Comparison of ENCODE assay signal across 12 cellular contexts in the genomic region with DNA sequence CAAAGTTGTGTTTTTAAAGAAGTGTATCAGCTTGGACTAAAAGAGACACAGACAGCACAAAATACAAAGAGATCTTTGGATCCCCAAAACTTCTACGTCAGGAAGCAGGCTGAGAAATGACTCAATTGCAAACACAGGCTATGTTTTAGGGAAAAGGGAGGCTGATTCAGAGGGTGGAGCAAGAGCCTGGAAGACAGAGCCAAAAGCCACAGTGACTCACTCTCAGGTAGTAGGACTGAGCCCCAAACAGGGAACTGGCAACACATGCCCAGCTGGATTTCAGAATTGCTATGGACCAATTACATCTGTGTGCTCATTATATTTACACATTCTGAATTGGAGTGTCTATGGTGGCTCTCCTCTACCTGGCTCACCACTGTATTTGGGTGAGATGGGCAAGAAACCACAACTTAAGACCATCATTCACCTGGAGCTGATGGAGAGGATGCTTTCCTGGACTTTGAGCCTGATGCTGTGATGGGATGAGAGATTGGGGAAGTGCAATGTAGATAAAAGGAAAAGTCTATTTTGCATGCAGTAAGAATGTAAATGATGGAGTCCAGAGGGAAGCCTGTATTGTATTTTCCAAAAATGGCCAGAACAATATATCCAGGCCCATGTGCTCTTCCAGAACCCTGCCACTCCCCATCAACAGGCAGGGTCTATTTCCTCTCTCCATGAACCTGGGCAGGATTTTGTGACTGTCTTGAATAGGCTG. TPM values are rescaled to one million over a fixed set of nuclear protein-coding genes. Genes with fewer than 3 reads are reported as not detected.
DNase-seq lines count a peak whose midpoint lies in the region; ATAC-seq and TF ChIP-seq lines count a peak whose summit lies in the region.
"Had no signal": no experiment of that assay in that cellular context is flagged by ENCODE, and none has a peak within 500 bp of the region (broad histone marks: within the 10 kb centered on the region; RNA-seq: fewer than 3 reads in every experiment).

No MANE protein-coding gene starts in this region.

- no peak for TF ChIP-seq CTCF in IMR-90 (conservative IDR thresholded peaks at IDR 0.05; ENCODE audit: low read depth, low read length)
- no peak for TF ChIP-seq CTCF in brain microvascular endothelial cell (IDR thresholded peaks at IDR 0.05; ENCODE audit: low read depth, low read length, missing control alignments)
- TF ChIP-seq CTCF in hepatocyte (IDR thresholded peaks at IDR 0.05; ENCODE audit: poor library complexity) = no peak

- H4K91ac ChIP-seq in IMR-90 (ENCODE audit: insufficient read depth, low read depth, low read length) = no peak overlapping the region

- no peaks in the 10 kb centered on the region for H3K27me3 ChIP-seq in IMR-90 (ENCODE audit: control insufficient read depth, insufficient read depth, low read length)
- H3K27me3 ChIP-seq in brain microvascular endothelial cell (replicated peaks) = no peaks in the 10 kb centered on the region
- H3K27me3 ChIP-seq in hepatocyte = no peaks in the 10 kb centered on the region
- H3K27me3 ChIP-seq: gastroesophageal sphincter had no signal

- no peak overlapping the region for H3K4me3 ChIP-seq in IMR-90 (ENCODE audit: insufficient read depth, low read depth, low read length)
- H3K4me3 ChIP-seq in brain microvascular endothelial cell (ENCODE audit: low read depth, low read length) = no peak overlapping the region
- H3K4me3 ChIP-seq in hepatocyte = no peak overlapping the region
- H3K4me3 ChIP-seq: gastroesophageal sphincter had no signal

- H2AK5ac ChIP-seq in IMR-90 (ENCODE audit: low read depth, low read length) = peak overlapping the region; percentile 51; the same call in 1 of the 2 replicates

- H2AFZ ChIP-seq in IMR-90 (replicated peaks; ENCODE audit: low read length, poor library complexity) (no peak overlapping the region), hepatocyte (no peak overlapping the region)

- H3K4me1 Mint-ChIP-seq in activated naive CD4-positive, alpha-beta T cell treated with anti-CD3 and anti-CD28 coated beads for 36 hours (ENCODE audit: low read depth) = no peaks in the 10 kb centered on the region

- no peak overlapping the region for H2BK20ac ChIP-seq in IMR-90 (ENCODE audit: low read depth, low read length)

- peak overlapping the region; percentile 1; the same call in 1 of the 2 replicates for H3K18ac ChIP-seq in IMR-90 (ENCODE audit: low read depth, low read length)

- peaks cover 26% of the 10 kb centered on the region for H3K9me3 Mint-ChIP-seq in activated naive CD4-positive, alpha-beta T cell treated with anti-CD3 and anti-CD28 coated beads for 36 hours

- H3K36me3 Mint-ChIP-seq in activated naive CD4-positive, alpha-beta T cell treated with anti-CD3 and anti-CD28 coated beads for 36 hours (ENCODE audit: low read depth) = peaks cover 4% of the 10 kb centered on the region

- TF ChIP-seq POLR2A in IMR-90 (IDR thresholded peaks at IDR 0.05; ENCODE audit: low read depth, low read length) = no peak

- H3K27ac Mint-ChIP-seq in activated naive CD4-positive, alpha-beta T cell treated with anti-CD3 and anti-CD28 coated beads for 36 hours = no peak overlapping the region

- TF ChIP-seq RAD21 in IMR-90 (IDR thresholded peaks at IDR 0.05; ENCODE audit: low read length) = peak; percentile 4; the same call in 1 of the 2 replicates

- H4K5ac ChIP-seq in IMR-90 (ENCODE audit: low read depth, low read length) = no peak overlapping the region

- no peak overlapping the region for H2AK9ac ChIP-seq in IMR-90 (replicated peaks; ENCODE audit: low read depth, low read length, poor library complexity)

- no TSS peak for BruUV-seq in IMR-90 (replicated peaks; lab: Mats Ljungman, UMichigan)

- H3K9me3 ChIP-seq in IMR-90 (ENCODE audit: control insufficient read depth, insufficient read depth, low read length) = peaks cover 23% of the 10 kb centered on the region
- H3K9me3 ChIP-seq in hepatocyte (ENCODE audit: low read depth) = no peaks in the 10 kb centered on the region

- no CpG with 5 or more reads among the region's 1 CpG for WGBS in IMR-90 (ENCODE audit: extremely low coverage in 2 of 2, insufficient read length in 1 of 2), 2 experiments
- 58% methylated on average over 1 of the region's 1 CpG for WGBS in hepatocyte (ENCODE audit: low lambda C conversion rate, missing lambda C conversion rate)

- H2BK120ac ChIP-seq in IMR-90 (ENCODE audit: low read depth, low read length) = peak overlapping the region; percentile 82; the same call in 1 of the 2 replicates

- ATAC-seq in IMR-90 (ENCODE audit: low read depth) (peak; percentile 68), HG03108 (IDR thresholded peaks at IDR 0.05; ENCODE audit: unreplicated experiment) (no peak), GM21360 (IDR thresholded peaks at IDR 0.05; ENCODE audit: unreplicated experiment) (no peak)
- ATAC-seq: gastroesophageal sphincter had no signal

- H3K14ac ChIP-seq in IMR-90 (replicated peaks; ENCODE audit: low read depth, low read length) = no peak overlapping the region

- intact Hi-C loops in IMR-90 (cut with micrococcal nuclease) = no loop called here
- intact Hi-C loops in activated naive CD4-positive, alpha-beta T cell treated with anti-CD3 and anti-CD28 coated beads for 36 hours (cut with micrococcal nuclease) = no loop called here

- H3K4me1 ChIP-seq in IMR-90 (ENCODE audit: control insufficient read depth, insufficient read depth, low read length) = peaks cover 12% of the 10 kb centered on the region
- H3K4me1 ChIP-seq in hepatocyte (ENCODE audit: insufficient read depth) = peaks cover 10% of the 10 kb centered on the region

- dilution Hi-C loops in IMR-90 (cut with HindIII; ENCODE audit: low sequenced_read_pairs, unreplicated experiment) = no loop called here

- no peaks in the 10 kb centered on the region for H3K79me2 ChIP-seq in hepatocyte

- H3K9me1 ChIP-seq in IMR-90 (ENCODE audit: insufficient read depth, low read length) = no peaks in the 10 kb centered on the region; the same call in 1 of the 2 replicates

- H4K20me1 ChIP-seq in IMR-90 (ENCODE audit: insufficient read depth, low read length) = no peaks in the 10 kb centered on the region
- no peaks in the 10 kb centered on the region for H4K20me1 ChIP-seq in hepatocyte (ENCODE audit: insufficient read depth, poor library complexity, severe bottlenecking)

- H3K4ac ChIP-seq in IMR-90 (ENCODE audit: low read depth, low read length) = no peak overlapping the region

- H3K27ac ChIP-seq in IMR-90 (ENCODE audit: insufficient read depth, low read length) (no peak overlapping the region), brain microvascular endothelial cell (peak overlapping the region; percentile 24), hepatocyte (peak overlapping the region; percentile 73)
- H3K27ac ChIP-seq: gastroesophageal sphincter had no signal

- no peak overlapping the region; the same call in 1 of the 2 replicates for H3K4me2 ChIP-seq in IMR-90 (ENCODE audit: low read depth, low read length)
- no peak overlapping the region for H3K4me2 ChIP-seq in hepatocyte

- CTCF ChIA-PET in IMR-90 (lab: Yijun Ruan, JAX) = no interaction called here
- CTCF ChIA-PET in activated naive CD4-positive, alpha-beta T cell treated with anti-CD3 and anti-CD28 coated beads for 36 hours (lab: Charles Lee) = no interaction called here

- no peaks in the 10 kb centered on the region for H3K9me2 ChIP-seq in hepatocyte (replicated peaks; ENCODE audit: insufficient read depth)

- H2BK5ac ChIP-seq in IMR-90 (ENCODE audit: low read depth, low read length, poor library complexity, severe bottlenecking) = peak overlapping the region; percentile 63

- H3K79me1 ChIP-seq in IMR-90 (ENCODE audit: low read depth in 1 of 2, low read length in 2 of 2) = 0 out of 4 replicates have a peak, but pooled peaks cover 0 to 3% of the 10 kb centered on the region in 2 experiments

- no peak overlapping the region for H3K9ac ChIP-seq in IMR-90 (ENCODE audit: low read depth, low read length)

- H3K4me3 Mint-ChIP-seq in activated naive CD4-positive, alpha-beta T cell treated with anti-CD3 and anti-CD28 coated beads for 36 hours = no peak overlapping the region

- H3K23ac ChIP-seq in IMR-90 (ENCODE audit: low read depth, low read length) = no peak overlapping the region

- no peak overlapping the region for H2BK15ac ChIP-seq in IMR-90 (ENCODE audit: low read depth, low read length)

- H3K27me3 Mint-ChIP-seq in activated naive CD4-positive, alpha-beta T cell treated with anti-CD3 and anti-CD28 coated beads for 36 hours (ENCODE audit: low read depth) = peaks cover 6% of the 10 kb centered on the region

- H4K8ac ChIP-seq in IMR-90 (ENCODE audit: low read depth in 2 of 2, low read length in 2 of 2) = peak overlapping the region in 1 of 2 experiments; percentile 80; a peak in 2 of 4 replicates

- in situ Hi-C loops in IMR-90 (cut with MboI; ENCODE audit: low sequenced_read_pairs) = no loop called here
- in situ Hi-C loops in brain microvascular endothelial cell (cut with HindIII; ENCODE audit: low pct_ligation_motif_present, low sequenced_read_pairs) = no loop called here

- POLR2A ChIA-PET in IMR-90 (lab: Charles Lee; ENCODE audit: unreplicated experiment) = no interaction called here

- H3K36me3 ChIP-seq in IMR-90 (ENCODE audit: control insufficient read depth, insufficient read depth, low read length) = no peaks in the 10 kb centered on the region
- no peaks in the 10 kb centered on the region for H3K36me3 ChIP-seq in brain microvascular endothelial cell (replicated peaks)
- H3K36me3 ChIP-seq in hepatocyte (replicated peaks; ENCODE audit: insufficient read depth, low read depth) = no peaks in the 10 kb centered on the region
- H3K36me3 ChIP-seq: gastroesophageal sphincter had no signal

- DNase-seq in AG08396 (ENCODE audit: low spot score) = peak; percentile 86
- DNase-seq in IMR-90 = peak; percentile 95
- peak; percentile 66 for DNase-seq in brain microvascular endothelial cell
- DNase-seq in hepatocyte (ENCODE audit: low spot score) = no peak
- no peak for DNase-seq in activated naive CD4-positive, alpha-beta T cell treated with anti-CD3 and anti-CD28 coated beads for 36 hours
- DNase-seq in NCI-H446 (lab: John Stamatoyannopoulos, UW) = no peak
- DNase-seq: NCI-H1105, SIG-M5 had no signal

- no peak overlapping the region for H3K56ac ChIP-seq in IMR-90 (ENCODE audit: extremely low read depth, insufficient read depth, low read length)

TF ChIP-seq in IMR-90, 13 proteins besides CTCF, POLR2A, EP300 and RAD21 (continues in another document):
- peak; percentile 87 for TF ChIP-seq CEBPB (IDR thresholded peaks at IDR 0.05; ENCODE audit: low read depth, low read length)
- TF ChIP-seq MAFK (IDR thresholded peaks at IDR 0.05; ENCODE audit: low read depth, low read length) = peak; percentile 9; the same call in 1 of the 2 replicates
- peak; percentile 74 for TF ChIP-seq FOS (IDR thresholded peaks at IDR 0.05; ENCODE audit: low read depth, low read length)

RNA-seq across cellular contexts. Expression of a gene that starts 20.8 kb away (rescaled TPM):
- total RNA-seq in IMR-90 (2012; rRNA removed) (not detected in 2 replicates), hepatocyte (0.27 and 0.64 TPM in 2 replicates)
- polyA plus RNA-seq in IMR-90 (2012; rRNA removed) (not detected in 2 replicates), hepatocyte (0.59 and 0.71 TPM in 2 replicates)
- not detected in 2 replicates for polyA plus RNA-seq in IMR-90 (2012; cell fraction: cytosol; rRNA removed)
- polyA plus RNA-seq in IMR-90 (2012; cell fraction: nucleus; rRNA removed; ENCODE audit: low replicate concordance) = not detected in 2 replicates
- not detected for total RNA-seq in activated naive CD4-positive, alpha-beta T cell treated with anti-CD3 and anti-CD28 coated beads for 36 hours
- total RNA-seq: gastroesophageal sphincter, ureter had no signal

Comparison
In these comparisons a context has a peak if more than half of its experiments do, and no peak if none do; other contexts are left out.
1. DNase-seq: peak in AG08396 (single experiment), IMR-90 (single experiment) and brain microvascular endothelial cell (single experiment); none in hepatocyte (single experiment), activated naive CD4-positive, alpha-beta T cell treated with anti-CD3 and anti-CD28 coated beads for 36 hours (single experiment) and NCI-H446 (0 of 2).